20 cellular contexts compared by ENCODE assay signal in genomic region chr3:47783673-47784072, GRCh38.
"Had no signal": no experiment of that assay in that cellular context is flagged by ENCODE, and none has a peak within 500 bp of the region (broad histone marks: within the 10 kb centered on the region; RNA-seq: fewer than 3 reads in every experiment).

No MANE protein-coding gene starts in this region.

- H3K36me3 ChIP-seq: ascending aorta, breast epithelium, gastrocnemius medialis, pancreas, right lobe of liver, thoracic aorta, upper lobe of right lung had no signal

- H3K27me3 ChIP-seq: ascending aorta, breast epithelium, gastrocnemius medialis, pancreas, right lobe of liver, upper lobe of right lung had no signal

- FAIRE-seq: keratinocyte, pancreas had no signal

- H3K4me2 ChIP-seq: smooth muscle cell had no signal

- H3K27ac ChIP-seq: ascending aorta, coronary artery, right lobe of liver, thoracic aorta had no signal

- H3K4me3 ChIP-seq: ascending aorta, breast epithelium, coronary artery, gastrocnemius medialis, pancreas, right lobe of liver, smooth muscle cell, thoracic aorta, upper lobe of right lung had no signal

- H3K27ac Mint-ChIP-seq: stimulated activated effector memory CD8-positive, alpha-beta T cell treated with anti-CD3 and anti-CD28 coated beads, Interleukin-12 subunit alpha, Interleukin-12 subunit beta, amount 100 ng/mL, for 72 hours had no signal

- H3K9me3 ChIP-seq: ascending aorta, breast epithelium, gastrocnemius medialis, pancreas, right lobe of liver, thoracic aorta, upper lobe of right lung had no signal

- H3K9me3 Mint-ChIP-seq: activated T-cell treated with anti-CD3 and anti-CD28 coated beads, Interleukin-2, amount 50 U/mL, for 4 hours; stimulated activated effector memory CD8-positive, alpha-beta T cell treated with anti-CD3 and anti-CD28 coated beads, Interleukin-12 subunit alpha, Interleukin-12 subunit beta, amount 100 ng/mL, for 72 hours had no signal

- DNase-seq: activated CD4-positive, alpha-beta T cell treated with anti-CD3 and anti-CD28 coated beads, Interleukin-2, amount 50 U/mL, for 1 hour; activated CD8-positive, alpha-beta memory T cell treated with anti-CD3 and anti-CD28 coated beads, Interleukin-2, amount 50 U/mL, for 4 hours; activated effector memory CD4-positive, alpha-beta T cell treated with Interleukin-2 at 50 U/mL for 16 hours; activated naive CD4-positive, alpha-beta T cell treated with anti-CD3 and anti-CD28 coated beads, Interleukin-2, amount 50 U/mL, for 16 hours; activated T-cell treated with anti-CD3 and anti-CD28 coated beads, Interleukin-2, amount 50 U/mL, for 4 hours; gastrocnemius medialis; head of caudate nucleus; midbrain; pancreas; stimulated activated CD4-positive, alpha-beta T cell treated with anti-CD3 and anti-CD28 coated beads, Interleukin-4, amount 100 ng/mL, for 24 hours; T1000; upper lobe of right lung had no signal

- H3K4me3 Mint-ChIP-seq: activated T-cell treated with anti-CD3 and anti-CD28 coated beads, Interleukin-2, amount 50 U/mL, for 4 hours; stimulated activated effector memory CD8-positive, alpha-beta T cell treated with anti-CD3 and anti-CD28 coated beads, Interleukin-12 subunit alpha, Interleukin-12 subunit beta, amount 100 ng/mL, for 72 hours had no signal
